Comparison of ENCODE assay signal across 15 cellular contexts in genomic region chr1:154793674-154794073, GRCh38.
DNase-seq lines count a peak whose midpoint lies in the region; ATAC-seq, FAIRE-seq and TF ChIP-seq lines count a peak whose summit lies in the region.
"Had no signal": no experiment of that assay in that cellular context is flagged by ENCODE, and none has a peak within 500 bp of the region (broad histone marks: within the 10 kb centered on the region; RNA-seq: fewer than 3 reads in every experiment).

No MANE protein-coding gene starts in this region.

- intact Hi-C loops in Right ventricle myocardium superior (cut with DNase I) (no loop called here), Right ventricle myocardium inferior (cut with DNase I) (no loop called here), K562 (cut with micrococcal nuclease) (no loop called here), left colon (cut with DNase I, micrococcal nuclease) (no loop called here)

- TF ChIP-seq RAD21 in K562 (CRISPR knock-in tag; conservative IDR thresholded peaks at IDR 0.05 in 1 of 2, IDR thresholded peaks at IDR 0.05 in 1 of 2), result no peak

- no peaks in the 10 kb centered on the region for H4K20me1 ChIP-seq in K562 (replicated peaks; ENCODE audit: control insufficient read depth, insufficient read depth, low read length)
- H4K20me1 ChIP-seq: BLaER1 treated with 17β-estradiol and CSF1 and Interleukin-3, amounts not matched to agents 10 nM and 100 nM had no signal

- H2AFZ ChIP-seq in K562 (ENCODE audit: low read depth, low read length), result no peak overlapping the region
- H2AFZ ChIP-seq: GM23248 had no signal

- BruUV-seq in K562 (replicated peaks; lab: Mats Ljungman, UMichigan), result no TSS peak

- WGBS in K562 (ENCODE audit: insufficient coverage, low coverage, missing lambda C conversion rate), result under 1% methylated on average over 7 of the region's 7 CpGs

- H3K9ac ChIP-seq in K562 (ENCODE audit: insufficient read depth in 1 of 2, low read depth in 2 of 2, low read length in 2 of 2), result no peak overlapping the region
- H3K9ac ChIP-seq: BLaER1 treated with 17β-estradiol and CSF1 and Interleukin-3, amounts not matched to agents 10 nM and 100 nM; GM23248 had no signal

- no peak for TF ChIP-seq CTCF in K562 (IDR thresholded peaks at IDR 0.05 in 2 of 3, conservative IDR thresholded peaks at IDR 0.05 in 1 of 3; ENCODE audit: insufficient read depth in 2 of 3, low read depth in 1 of 3, low read length in 3 of 3)

- ATAC-seq in Right ventricle myocardium superior (ENCODE audit: poor library complexity), result no peak
- ATAC-seq in Right ventricle myocardium inferior, result no peak
- ATAC-seq in K562, result no peak
- ATAC-seq in GM18502 (IDR thresholded peaks at IDR 0.05; ENCODE audit: poor library complexity, unreplicated experiment), result no peak
- ATAC-seq in left colon, result no peak
- ATAC-seq: CD8-positive, alpha-beta T cell had no signal

- H3K4me3 ChIP-seq in K562, result no peak overlapping the region
- H3K4me3 ChIP-seq: BLaER1 treated with 17β-estradiol and CSF1 and Interleukin-3, amounts not matched to agents 10 nM and 100 nM; GM23248; HAP-1 had no signal

- no peaks in the 10 kb centered on the region for H3K9me3 ChIP-seq in K562 (replicated peaks; ENCODE audit: control insufficient read depth, insufficient read depth, low read depth, low read length)
- H3K9me3 ChIP-seq: BLaER1 treated with 17β-estradiol and CSF1 and Interleukin-3, amounts not matched to agents 10 nM and 100 nM; HAP-1 had no signal

- H3K27me3 ChIP-seq in K562 (ENCODE audit: control insufficient read depth in 2 of 2, insufficient read depth in 2 of 2, low read length in 2 of 2), result peaks cover 30 to 71% of the 10 kb centered on the region in 2 experiments
- H3K27me3 ChIP-seq: BLaER1 treated with 17β-estradiol and CSF1 and Interleukin-3, amounts not matched to agents 10 nM and 100 nM had no signal

- no peak overlapping the region for H3K27ac ChIP-seq in K562 (ENCODE audit: extremely low read depth, low read depth, low read length)
- H3K27ac ChIP-seq: BLaER1 treated with 17β-estradiol and CSF1 and Interleukin-3, amounts not matched to agents 10 nM and 100 nM; GM23248 had no signal

- no peaks in the 10 kb centered on the region for H3K4me1 ChIP-seq in K562 (replicated peaks in 1 of 2; ENCODE audit: control insufficient read depth in 2 of 2, insufficient read depth in 2 of 2, low read length in 2 of 2)

- no peak for TF ChIP-seq POLR2A in K562 (conservative IDR thresholded peaks at IDR 0.05)

- H3K9me1 ChIP-seq in K562 (ENCODE audit: control insufficient read depth, insufficient read depth, low read length), result peaks cover 4% of the 10 kb centered on the region

- no peak for FAIRE-seq in K562 (lab: Jason Lieb, UNC)
- FAIRE-seq: HTR-8/SVneo had no signal

- H3K36me3 ChIP-seq in K562 (ENCODE audit: control insufficient read depth, insufficient read depth, low read length), result no peaks in the 10 kb centered on the region
- H3K36me3 ChIP-seq: BLaER1 treated with 17β-estradiol and CSF1 and Interleukin-3, amounts not matched to agents 10 nM and 100 nM; HAP-1 had no signal

- H3K4me2 ChIP-seq in K562 (ENCODE audit: insufficient read depth, low read length), result no peak overlapping the region

- in situ Hi-C loops in K562 (cut with MboI), result no loop called here

- no peak for TF ChIP-seq EP300 in K562 (IDR thresholded peaks at IDR 0.05; ENCODE audit: low read length)

- POLR2A ChIA-PET in K562 (lab: Yijun Ruan, JAX), result interaction anchor here (1.9 kb wide), 1 partner anchor 15 kb away, joined by 5 read pairs; no protein-coding TSS in a partner anchor

- peak; percentile 2 for DNase-seq in Right ventricle myocardium superior
- no peak for DNase-seq in Right ventricle myocardium inferior (ENCODE audit: missing footprints)
- DNase-seq in K562 (ENCODE audit: extremely low read depth in 1 of 4, low spot score in 3 of 4), result no peak
- peak; percentile 55 for DNase-seq in putamen (ENCODE audit: low spot score)
- no peak for DNase-seq in left colon
- DNase-seq: Calu3; CD8-positive, alpha-beta T cell; DMS79 treated with DMSO at 0.1 percent for 48 hours; EL; GM23248; IMR-90 had no signal

- no peaks in the 10 kb centered on the region for H3K79me2 ChIP-seq in K562 (ENCODE audit: control insufficient read depth, insufficient read depth, low read length)

- CTCF ChIA-PET in K562 (lab: Yijun Ruan, JAX; ENCODE audit: low intra/inter-chr PET ratio), result no interaction called here

TF ChIP-seq in K562, 482 proteins besides CTCF, POLR2A, EP300 and RAD21:
- no peak for TF ChIP-seq TFAP4 (CRISPR knock-in tag; IDR thresholded peaks at IDR 0.05; ENCODE audit: borderline replicate concordance)
- no peak for TF ChIP-seq ZNF384 (IDR thresholded peaks at IDR 0.05; ENCODE audit: low read depth, low read length)
- TF ChIP-seq TRIM25 (IDR thresholded peaks at IDR 0.05; ENCODE audit: borderline replicate concordance), result no peak
- peak; percentile 47; the same call in 1 of the 2 replicates for TF ChIP-seq HMBOX1 (IDR thresholded peaks at IDR 0.05)

Comparison
In these comparisons a context has a peak if more than half of its experiments do, and no peak if none do; other contexts are left out.
1. DNase-seq: peak in Right ventricle myocardium superior (single experiment) and putamen (single experiment); none in Right ventricle myocardium inferior (single experiment), K562 (0 of 4) and left colon (0 of 2).